8 cellular contexts compared by ENCODE assay signal in genomic region chr10:72097448-72098300, GRCh38. TPM values are rescaled to one million over a fixed set of nuclear protein-coding genes. Genes with fewer than 3 reads are reported as not detected.
A peak's percentile ranks its signal among the peaks of the same experiment; 100 is the strongest.
DNase-seq lines count a peak whose midpoint lies in the region; ATAC-seq and TF ChIP-seq lines count a peak whose summit lies in the region.
"Had no signal": no experiment of that assay in that cellular context is flagged by ENCODE, and none has a peak within 500 bp of the region (broad histone marks: within the 10 kb centered on the region; RNA-seq: fewer than 3 reads in every experiment).

No MANE protein-coding gene starts in this region.

- peak overlapping the region; percentile 29 for H3K27ac ChIP-seq in fibroblast of lung (ENCODE audit: insufficient read depth, low read length)

- TF ChIP-seq CTCF in fibroblast of lung (conservative IDR thresholded peaks at IDR 0.05 in 1 of 2, IDR thresholded peaks at IDR 0.05 in 1 of 2; ENCODE audit: low read depth in 1 of 2, low read length in 2 of 2), result no peak

- no peaks in the 10 kb centered on the region for H4K20me1 ChIP-seq in fibroblast of lung (ENCODE audit: control insufficient read depth, extremely low read depth, insufficient read depth, low read length)

- peaks cover 3% of the 10 kb centered on the region for H3K36me3 ChIP-seq in fibroblast of lung (ENCODE audit: control insufficient read depth, insufficient read depth, low read length)

- DNase-seq in GM04503 (ENCODE audit: low read depth), result peak; percentile 51
- DNase-seq in fibroblast of lung (ENCODE audit: low read depth in 2 of 2), result peak; percentile 98 to 99
- peak; percentile 10 for DNase-seq in pulmonary artery endothelial cell (ENCODE audit: low read depth, low spot score)
- DNase-seq in RPMI8226, result no peak
- DNase-seq in nucleus accumbens (lab: John Stamatoyannopoulos, UW), result no peak
- DNase-seq: activated naive CD4-positive, alpha-beta T cell had no signal

- no peak for ATAC-seq in GM21529 (IDR thresholded peaks at IDR 0.05; ENCODE audit: unreplicated experiment)

- no peak overlapping the region for H3K9ac ChIP-seq in fibroblast of lung (ENCODE audit: insufficient read depth, low read length)

- H3K4me2 ChIP-seq in fibroblast of lung (ENCODE audit: extremely low read depth, insufficient read depth, low read length), result peak overlapping the region; percentile 36

- H3K4me3 ChIP-seq in fibroblast of lung (replicated peaks in 1 of 4; ENCODE audit: control extremely low read depth in 1 of 4, insufficient read depth in 1 of 4, low read depth in 3 of 4, low read length in 4 of 4), result no peak overlapping the region

- H3K27me3 ChIP-seq in fibroblast of lung (ENCODE audit: control insufficient read depth, insufficient read depth, low read length), result no peaks in the 10 kb centered on the region

- no peak overlapping the region for H2AFZ ChIP-seq in fibroblast of lung (ENCODE audit: low read length)

- no peaks in the 10 kb centered on the region for H3K79me2 ChIP-seq in fibroblast of lung (ENCODE audit: control insufficient read depth, insufficient read depth, low read length)

- no peaks in the 10 kb centered on the region for H3K9me3 ChIP-seq in fibroblast of lung (ENCODE audit: control insufficient read depth, insufficient read depth, low read depth, low read length)

- H3K4me1 ChIP-seq in fibroblast of lung (ENCODE audit: control insufficient read depth, extremely low read depth, insufficient read depth, low read length), result peaks cover 10% of the 10 kb centered on the region

TF ChIP-seq in PFSK-1, 5 proteins besides CTCF, POLR2A, EP300 and RAD21:
- peak; percentile 17; the same call in 1 of the 2 replicates for TF ChIP-seq TAF1 (IDR thresholded peaks at IDR 0.05; ENCODE audit: borderline replicate concordance, insufficient read depth, low read length)
- peak; percentile 40 for TF ChIP-seq FOXP2 (optimal IDR thresholded peaks at IDR 0.05; ENCODE audit: borderline replicate concordance, extremely low read depth, extremely low read length, insufficient read depth)
- TF ChIP-seq POLR2AphosphoS5 (IDR thresholded peaks at IDR 0.05; ENCODE audit: low read depth, low read length), result no peak

RNA-seq across cellular contexts. Expression of gene SPOCK2, which starts 9.3 kb away (rescaled TPM):
- 1.7 TPM for polyA plus RNA-seq in PFSK-1 (2012; ENCODE audit: insufficient read length, low read depth)
- total RNA-seq in fibroblast of lung, result 0.26 and 0.33 TPM in 2 replicates
- 0.02 and 0.06 TPM in 2 replicates for polyA plus RNA-seq in fibroblast of lung
- polyA plus RNA-seq in fibroblast of lung (2012), result 0.07 TPM in 1 of 2 replicates, not detected in the other
- polyA minus RNA-seq in fibroblast of lung (ENCODE audit: low replicate concordance), result 0.93 TPM in 1 of 2 replicates, not detected in the other
- total RNA-seq in pulmonary artery endothelial cell, result 0.18 and 0.20 TPM in 2 replicates

Comparison
In these comparisons a context has a peak if more than half of its experiments do, and no peak if none do; other contexts are left out.
1. DNase-seq: peak in GM04503 (single experiment), fibroblast of lung (2 of 2) and pulmonary artery endothelial cell (single experiment); none in RPMI8226 (single experiment) and nucleus accumbens (0 of 56).